9 cellular contexts compared by ENCODE assay signal in genomic region chr12:56601503-56601902, GRCh38. TPM values are rescaled to one million over a fixed set of nuclear protein-coding genes. Genes with fewer than 3 reads are reported as not detected.
DNase-seq lines count a peak whose midpoint lies in the region; ATAC-seq, FAIRE-seq and TF ChIP-seq lines count a peak whose summit lies in the region.
"Had no signal": no experiment of that assay in that cellular context is flagged by ENCODE, and none has a peak within 500 bp of the region (broad histone marks: within the 10 kb centered on the region; RNA-seq: fewer than 3 reads in every experiment).

No MANE protein-coding gene starts in this region.

- no peak overlapping the region for H3K27ac Mint-ChIP-seq in activated naive CD4-positive, alpha-beta T cell treated with anti-CD3 and anti-CD28 coated beads for 36 hours
- H3K27ac Mint-ChIP-seq: dendritic cell treated with granulocyte-macrophage colony-stimulating factor and Interleukin-4, amounts not matched to agents 40 ng/mL and 50 ng/mL, for 4 days had no signal

- H3K4me1 ChIP-seq in Karpas-422 (ENCODE audit: low read length) (peaks cover 15% of the 10 kb centered on the region), HepG2 (ENCODE audit: insufficient read depth, low read length) (no peaks in the 10 kb centered on the region), prostate gland (replicated peaks) (no peaks in the 10 kb centered on the region), uterus (no peaks in the 10 kb centered on the region)

- H3K27me3 Mint-ChIP-seq in activated naive CD4-positive, alpha-beta T cell treated with anti-CD3 and anti-CD28 coated beads for 36 hours (ENCODE audit: low read depth): no peaks in the 10 kb centered on the region
- H3K27me3 Mint-ChIP-seq: dendritic cell treated with granulocyte-macrophage colony-stimulating factor and Interleukin-4, amounts not matched to agents 40 ng/mL and 50 ng/mL, for 4 days had no signal

- H4K20me1 ChIP-seq in Karpas-422 (ENCODE audit: insufficient read depth, low read depth, low read length) (no peaks in the 10 kb centered on the region), HepG2 (ENCODE audit: insufficient read depth, low read length) (no peaks in the 10 kb centered on the region)

- POLR2A ChIA-PET in HepG2 (lab: Yijun Ruan, JAX): interaction anchor here (1.2 kb wide), 1 partner anchor 33 kb away, joined by 3 read pairs; no protein-coding TSS in a partner anchor

- H3K4me1 Mint-ChIP-seq in activated naive CD4-positive, alpha-beta T cell treated with anti-CD3 and anti-CD28 coated beads for 36 hours (ENCODE audit: low read depth): no peaks in the 10 kb centered on the region

- H3K9me3 ChIP-seq in Karpas-422 (ENCODE audit: low read length) (no peaks in the 10 kb centered on the region), HepG2 (ENCODE audit: low read length) (no peaks in the 10 kb centered on the region), prostate gland (no peaks in the 10 kb centered on the region), uterus (no peaks in the 10 kb centered on the region)

- CTCF ChIA-PET in activated naive CD4-positive, alpha-beta T cell treated with anti-CD3 and anti-CD28 coated beads for 36 hours (lab: Charles Lee): interaction anchor here (0.7 to 2.6 kb wide), 8 partner anchors 9 to 75 kb away, joined by 3 to 21 read pairs (median 4); no protein-coding TSS in a partner anchor
- CTCF ChIA-PET in HepG2 (lab: Yijun Ruan, JAX; ENCODE audit: low intra/inter-chr PET ratio, low total read pairs): no interaction called here

- TF ChIP-seq POLR2A in HepG2 (IDR thresholded peaks at IDR 0.05; ENCODE audit: insufficient read depth in 1 of 2, low read depth in 2 of 2, low read length in 2 of 2) (no peak), prostate gland (IDR thresholded peaks at IDR 0.05) (no peak), uterus (IDR thresholded peaks at IDR 0.05) (no peak)

- H2AFZ ChIP-seq in Karpas-422 (ENCODE audit: low read length) (no peak overlapping the region), HepG2 (ENCODE audit: low read length) (no peak overlapping the region)

- BruUV-seq in HepG2 (replicated peaks; lab: Mats Ljungman, UMichigan): no TSS peak

- no peak overlapping the region for H3K4me2 ChIP-seq in Karpas-422 (ENCODE audit: low read depth, low read length, poor library complexity, severe bottlenecking)
- H3K4me2 ChIP-seq in HepG2 (ENCODE audit: low read depth, low read length): no peak overlapping the region

- TF ChIP-seq EP300 in HepG2 (IDR thresholded peaks at IDR 0.05; ENCODE audit: low read depth in 2 of 2, low read length in 2 of 2): no peak
- no peak for TF ChIP-seq EP300 in HepG2 (CRISPR knock-in tag; IDR thresholded peaks at IDR 0.05; ENCODE audit: borderline replicate concordance)

- H3K9me2 ChIP-seq in Karpas-422 (replicated peaks; ENCODE audit: insufficient read depth, low read length): no peaks in the 10 kb centered on the region

- H3K36me3 ChIP-seq in Karpas-422 (ENCODE audit: insufficient read depth, low read length): peaks cover 57% of the 10 kb centered on the region
- H3K36me3 ChIP-seq in HepG2 (replicated peaks in 1 of 2; ENCODE audit: control insufficient read depth in 1 of 2, insufficient read depth in 2 of 2, low read length in 2 of 2): peaks cover 48 to 91% of the 10 kb centered on the region in 2 experiments
- H3K36me3 ChIP-seq in prostate gland: peaks cover 65 to 73% of the 10 kb centered on the region in 2 donors
- no peaks in the 10 kb centered on the region for H3K36me3 ChIP-seq in uterus

- peak; percentile 47 for TF ChIP-seq CTCF in HepG2 (CRISPR knock-in tag; IDR thresholded peaks at IDR 0.05)
- no peak for TF ChIP-seq CTCF in prostate gland (IDR thresholded peaks at IDR 0.05)
- no peak for TF ChIP-seq CTCF in uterus (IDR thresholded peaks at IDR 0.05)

- no peak for FAIRE-seq in HepG2 (lab: Jason Lieb, UNC)

- in situ Hi-C loops in HepG2 (cut with HindIII; ENCODE audit: extremely low pct_ligation_motif_present, low pct_unique_long_range_greater_than_20kb): no loop called here

- H3K27me3 ChIP-seq in Karpas-422 (ENCODE audit: low read length): no peaks in the 10 kb centered on the region
- no peaks in the 10 kb centered on the region for H3K27me3 ChIP-seq in HepG2 (ENCODE audit: control insufficient read depth in 1 of 2, insufficient read depth in 2 of 2, low read length in 2 of 2)
- no peaks in the 10 kb centered on the region for H3K27me3 ChIP-seq in prostate gland (replicated peaks; ENCODE audit: insufficient read depth)
- no peaks in the 10 kb centered on the region for H3K27me3 ChIP-seq in uterus

- intact Hi-C loops in activated naive CD4-positive, alpha-beta T cell treated with anti-CD3 and anti-CD28 coated beads for 36 hours (cut with micrococcal nuclease): loop anchor here (1.0 kb wide), 1 partner anchor 35 kb away; no protein-coding TSS in a partner anchor
- intact Hi-C loops in HepG2 (cut with micrococcal nuclease; ENCODE audit: unreplicated experiment): loop anchor here (1.0 kb wide), 1 partner anchor 35 kb away; no protein-coding TSS in a partner anchor
- intact Hi-C loops in prostate gland (cut with DNase I): no loop called here
- intact Hi-C loops in uterus (cut with DNase I; ENCODE audit: low total_unique reads): no loop called here

- ATAC-seq in HepG2 (peak; percentile 74), GM18867 (IDR thresholded peaks at IDR 0.05; ENCODE audit: unreplicated experiment) (no peak)

- no peaks in the 10 kb centered on the region for H3K9me3 Mint-ChIP-seq in activated naive CD4-positive, alpha-beta T cell treated with anti-CD3 and anti-CD28 coated beads for 36 hours
- H3K9me3 Mint-ChIP-seq: dendritic cell treated with granulocyte-macrophage colony-stimulating factor and Interleukin-4, amounts not matched to agents 40 ng/mL and 50 ng/mL, for 4 days had no signal

- H3K9ac ChIP-seq in Karpas-422 (ENCODE audit: low read length) (no peak overlapping the region), HepG2 (ENCODE audit: insufficient read depth, low read depth, low read length) (no peak overlapping the region)

- H3K4me3 Mint-ChIP-seq in activated naive CD4-positive, alpha-beta T cell treated with anti-CD3 and anti-CD28 coated beads for 36 hours: no peak overlapping the region
- H3K4me3 Mint-ChIP-seq: dendritic cell treated with granulocyte-macrophage colony-stimulating factor and Interleukin-4, amounts not matched to agents 40 ng/mL and 50 ng/mL, for 4 days had no signal

- WGBS in HepG2 (ENCODE audit: low lambda C conversion rate): 100% methylated on average over 1 of the region's 3 CpGs
- WGBS in prostate gland: 70% methylated on average over 3 of the region's 3 CpGs

- TF ChIP-seq RAD21 in HepG2 (CRISPR knock-in tag; IDR thresholded peaks at IDR 0.05): no peak

- peaks cover 64% of the 10 kb centered on the region for H3K36me3 Mint-ChIP-seq in activated naive CD4-positive, alpha-beta T cell treated with anti-CD3 and anti-CD28 coated beads for 36 hours (ENCODE audit: low read depth)

- H3K27ac ChIP-seq in Karpas-422 (ENCODE audit: low read length) (no peak overlapping the region), HepG2 (ENCODE audit: extremely low read length, insufficient read depth, low read length) (no peak overlapping the region), prostate gland (no peak overlapping the region), uterus (no peak overlapping the region)

- H3K79me2 ChIP-seq in Karpas-422 (ENCODE audit: low read length) (no peaks in the 10 kb centered on the region), HepG2 (ENCODE audit: insufficient read depth, low read length) (peaks cover 1% of the 10 kb centered on the region)

- DNase-seq in D341Med (ENCODE audit: low spot score): peak; percentile 70
- peak; percentile 69 for DNase-seq in Karpas-422
- DNase-seq in activated naive CD4-positive, alpha-beta T cell treated with anti-CD3 and anti-CD28 coated beads for 36 hours: peak; percentile 62
- no peak for DNase-seq in HepG2 (ENCODE audit: low spot score)
- no peak for DNase-seq in prostate gland (ENCODE audit: low spot score)
- no peak for DNase-seq in uterus
- DNase-seq in NCI-H1694 treated with DMSO at 0.1 percent for 48 hours (lab: John Stamatoyannopoulos, UW): no peak

- H3K4me3 ChIP-seq in Karpas-422 (ENCODE audit: low read length) (no peak overlapping the region), HepG2 (replicated peaks in 1 of 3; ENCODE audit: insufficient read depth in 1 of 3, low read depth in 2 of 3, low read length in 3 of 3) (no peak overlapping the region), prostate gland (no peak overlapping the region), uterus (no peak overlapping the region)

RNA-seq across cellular contexts. Expression of gene BAZ2A, which starts 28.6 kb away (rescaled TPM):
- 43.1 and 48.7 TPM in 2 replicates for total RNA-seq in Karpas-422 (2014; rRNA removed; shearing (Covaris generic); ENCODE audit: low replicate concordance)
- total RNA-seq in activated naive CD4-positive, alpha-beta T cell treated with anti-CD3 and anti-CD28 coated beads for 36 hours: 10 to 100 TPM; 78.3 to 80.0 TPM
- 21.8 and 25.5 TPM in 2 replicates for total RNA-seq in HepG2 (2016; rRNA removed; fragmentation: Illumina TruSeq; extraction: Trizol)
- 7.5 and 9.3 TPM in 2 replicates for total RNA-seq in HepG2 (2016; cell fraction: cytosol; rRNA removed; fragmentation: Illumina TruSeq; extraction: Trizol; ENCODE audit: low read depth)
- total RNA-seq in HepG2 (2016; cell fraction: insoluble cytoplasmic fraction; rRNA removed; fragmentation: Illumina TruSeq; extraction: Trizol): 19.6 and 20.3 TPM in 2 replicates
- 10.4 and 11.5 TPM in 2 replicates for total RNA-seq in HepG2 (2016; cell fraction: membrane; rRNA removed; fragmentation: Illumina TruSeq; extraction: Trizol)
- total RNA-seq in HepG2 (2016; cell fraction: nucleus; rRNA removed; fragmentation: Illumina TruSeq; extraction: Trizol): 26.9 and 27.3 TPM in 2 replicates
- 63.5 and 73.5 TPM in 2 replicates for polyA plus RNA-seq in HepG2 (2011; rRNA removed)
- polyA plus RNA-seq in HepG2 (2011; cell fraction: cytosol; rRNA removed): 26.0 and 27.6 TPM in 2 replicates
- polyA plus RNA-seq in HepG2 (2011; cell fraction: nucleus; rRNA removed): 119 and 134 TPM in 2 replicates
- polyA plus RNA-seq in HepG2 (2012): 46.0 and 50.1 TPM in 2 replicates
- 0.96 and 1.7 TPM in 2 replicates for polyA plus RNA-seq in HepG2 (2016; cell fraction: cytosol; fragmentation: Illumina TruSeq; extraction: Trizol; ENCODE audit: low read depth)
- 18.5 and 25.0 TPM in 2 replicates for polyA plus RNA-seq in HepG2 (2016; cell fraction: insoluble cytoplasmic fraction; fragmentation: Illumina TruSeq; extraction: Trizol; ENCODE audit: low read depth)
- polyA plus RNA-seq in HepG2 (2016; cell fraction: membrane; fragmentation: Illumina TruSeq; extraction: Trizol; ENCODE audit: low read depth): 4.6 and 4.7 TPM in 2 replicates
- polyA plus RNA-seq in HepG2 (2016; cell fraction: nucleus; fragmentation: Illumina TruSeq; extraction: Trizol; ENCODE audit: insufficient read depth, low read depth): 52.0 and 52.8 TPM in 2 replicates
- polyA minus RNA-seq in HepG2 (2011; rRNA and poly(A)+ RNA removed; ENCODE audit: low replicate concordance): 99.4 and 117 TPM in 2 replicates
- 47.0 and 52.8 TPM in 2 replicates for polyA minus RNA-seq in HepG2 (2011; cell fraction: cytosol; rRNA and poly(A)+ RNA removed)
- 86.6 and 108 TPM in 2 replicates for polyA minus RNA-seq in HepG2 (2011; cell fraction: nucleus; rRNA and poly(A)+ RNA removed)
- 100 to 1,000 TPM in 1 of 2 donors, 10 to 100 TPM in 1; 48.7 to 143 TPM for total RNA-seq in prostate gland
- total RNA-seq in uterus: 100 to 1,000 TPM in 1 of 4 donors, 10 to 100 TPM in 3; 25.1 to 136 (median 28.9) TPM

RNA-seq across cellular contexts. Expression of gene ATP5F1B, which starts 44.3 kb away (rescaled TPM):
- 520 and 674 TPM in 2 replicates for total RNA-seq in Karpas-422 (2014; rRNA removed; shearing (Covaris generic); ENCODE audit: low replicate concordance)
- total RNA-seq in activated naive CD4-positive, alpha-beta T cell treated with anti-CD3 and anti-CD28 coated beads for 36 hours: 100 to 1,000 TPM; 854 to 863 TPM
- total RNA-seq in HepG2 (2016; rRNA removed; fragmentation: Illumina TruSeq; extraction: Trizol) (1,051 and 1,399 TPM in 2 replicates), prostate gland (100 to 1,000 TPM; 372 to 401 TPM), uterus (100 to 1,000 TPM; 166 to 279 (median 244) TPM)
- 224 and 228 TPM in 2 replicates for total RNA-seq in HepG2 (2016; cell fraction: cytosol; rRNA removed; fragmentation: Illumina TruSeq; extraction: Trizol; ENCODE audit: low read depth)
- 1,021 and 1,411 TPM in 2 replicates for total RNA-seq in HepG2 (2016; cell fraction: insoluble cytoplasmic fraction; rRNA removed; fragmentation: Illumina TruSeq; extraction: Trizol)
- 344 and 367 TPM in 2 replicates for total RNA-seq in HepG2 (2016; cell fraction: membrane; rRNA removed; fragmentation: Illumina TruSeq; extraction: Trizol)
- total RNA-seq in HepG2 (2016; cell fraction: nucleus; rRNA removed; fragmentation: Illumina TruSeq; extraction: Trizol): 359 and 382 TPM in 2 replicates
- 985 and 1,180 TPM in 2 replicates for polyA plus RNA-seq in HepG2 (2011; rRNA removed)
- 961 and 1,057 TPM in 2 replicates for polyA plus RNA-seq in HepG2 (2011; cell fraction: cytosol; rRNA removed)
- polyA plus RNA-seq in HepG2 (2011; cell fraction: nucleus; rRNA removed): 521 and 614 TPM in 2 replicates
- polyA plus RNA-seq in HepG2 (2012): 690 and 871 TPM in 2 replicates
- 156 and 174 TPM in 2 replicates for polyA plus RNA-seq in HepG2 (2016; cell fraction: cytosol; fragmentation: Illumina TruSeq; extraction: Trizol; ENCODE audit: low read depth)
- polyA plus RNA-seq in HepG2 (2016; cell fraction: insoluble cytoplasmic fraction; fragmentation: Illumina TruSeq; extraction: Trizol; ENCODE audit: low read depth): 1,081 and 1,136 TPM in 2 replicates
- polyA plus RNA-seq in HepG2 (2016; cell fraction: membrane; fragmentation: Illumina TruSeq; extraction: Trizol; ENCODE audit: low read depth): 252 and 280 TPM in 2 replicates
- 530 and 544 TPM in 2 replicates for polyA plus RNA-seq in HepG2 (2016; cell fraction: nucleus; fragmentation: Illumina TruSeq; extraction: Trizol; ENCODE audit: insufficient read depth, low read depth)
- 2,113 and 3,228 TPM in 2 replicates for polyA minus RNA-seq in HepG2 (2011; rRNA and poly(A)+ RNA removed; ENCODE audit: low replicate concordance)
- 569 and 591 TPM in 2 replicates for polyA minus RNA-seq in HepG2 (2011; cell fraction: cytosol; rRNA and poly(A)+ RNA removed)
- 160 and 202 TPM in 2 replicates for polyA minus RNA-seq in HepG2 (2011; cell fraction: nucleus; rRNA and poly(A)+ RNA removed)

Comparison
In these comparisons a context has a peak if more than half of its experiments do, and no peak if none do; other contexts are left out.
1. DNase-seq: peak in D341Med (single experiment), Karpas-422 (single experiment) and activated naive CD4-positive, alpha-beta T cell treated with anti-CD3 and anti-CD28 coated beads for 36 hours (single experiment); none in HepG2 (single experiment), prostate gland (single experiment), uterus (0 of 2) and NCI-H1694 treated with DMSO at 0.1 percent for 48 hours (single experiment).
2. intact Hi-C loops: an anchor here in activated naive CD4-positive, alpha-beta T cell treated with anti-CD3 and anti-CD28 coated beads for 36 hours (1.0 kb wide) and HepG2 (1.0 kb wide); none called in prostate gland and uterus.